In the genomic region with DNA sequence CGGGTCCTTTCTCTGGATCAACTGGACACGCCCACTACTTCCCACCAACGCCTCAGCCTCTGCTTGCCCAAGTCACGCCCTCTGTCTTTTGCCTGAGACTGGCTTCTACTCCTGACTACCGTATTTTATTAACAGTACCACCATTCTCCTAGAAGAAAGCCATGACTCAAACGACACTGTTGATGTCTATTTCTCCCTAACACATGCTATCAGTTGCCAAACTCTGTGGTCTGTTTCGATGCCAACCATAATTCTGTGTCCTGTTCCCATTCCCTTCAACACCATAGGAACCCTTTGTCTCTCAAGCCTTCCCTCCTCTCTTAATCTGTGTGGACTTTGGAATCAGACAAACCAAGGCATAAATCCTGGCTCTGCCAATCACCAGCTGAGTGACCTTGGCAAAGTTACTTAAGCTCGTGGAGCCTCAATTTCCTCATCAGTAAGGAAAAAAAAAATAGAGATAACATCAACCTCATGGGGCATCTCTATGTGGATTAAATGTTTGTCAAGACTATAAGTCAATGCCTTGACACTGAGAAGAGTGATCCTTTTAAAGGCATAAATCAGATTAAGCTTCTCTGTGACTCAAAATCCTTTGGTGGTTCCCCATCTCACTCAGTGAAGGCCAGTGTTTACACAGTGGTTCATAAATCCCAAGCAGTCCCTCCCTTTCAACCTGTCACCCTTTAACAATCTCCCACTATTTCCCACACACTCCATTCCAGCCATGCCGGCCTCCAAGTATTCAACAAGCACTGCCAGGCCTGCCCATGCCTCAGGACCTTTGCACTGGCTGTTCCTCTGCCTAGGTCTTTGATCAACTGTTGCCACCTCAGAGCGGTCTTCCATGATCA, we compare ENCODE assay signal across 9 cellular contexts. TPM values are rescaled to one million over a fixed set of nuclear protein-coding genes. Genes with fewer than 3 reads are reported as not detected.
DNase-seq lines count a peak whose midpoint lies in the region; ATAC-seq and TF ChIP-seq lines count a peak whose summit lies in the region.
"Had no signal": no experiment of that assay in that cellular context is flagged by ENCODE, and none has a peak within 500 bp of the region (broad histone marks: within the 10 kb centered on the region; RNA-seq: fewer than 3 reads in every experiment).

No MANE protein-coding gene starts in this region.

- peak; percentile 44 to 47 for ATAC-seq in left cardiac atrium
- ATAC-seq in RWPE2 (ENCODE audit: low read depth) = peak; percentile 49; the same call in 2 of the 3 replicates
- ATAC-seq in aorta (ENCODE audit: low FRiP score) = peak; percentile 25
- ATAC-seq in HG02759 (IDR thresholded peaks at IDR 0.05; ENCODE audit: unreplicated experiment) = no peak
- no peak for ATAC-seq in GM19351 (IDR thresholded peaks at IDR 0.05; ENCODE audit: unreplicated experiment)
- ATAC-seq in HG02870 (IDR thresholded peaks at IDR 0.05; ENCODE audit: unreplicated experiment) = no peak

- peaks cover 41% of the 10 kb centered on the region for H3K4me1 ChIP-seq in RWPE2 (ENCODE audit: insufficient read depth, poor library complexity, severe bottlenecking)
- H3K4me1 ChIP-seq in aorta (ENCODE audit: control insufficient read depth in 1 of 2, insufficient read depth in 2 of 2, low read length in 2 of 2) = no peaks in the 10 kb centered on the region

- no peak overlapping the region for H3K4me3 ChIP-seq in RWPE2 (ENCODE audit: severe bottlenecking)
- no peak overlapping the region for H3K4me3 ChIP-seq in aorta (ENCODE audit: low read length in 2 of 2)

- WGBS in aorta, 2 donors = 17 to 20% methylated on average over 10 of the region's 10 CpGs

- no peak for TF ChIP-seq CTCF in RWPE2 (IDR thresholded peaks at IDR 0.05; ENCODE audit: poor library complexity, severe bottlenecking)

- H3K9me3 ChIP-seq in RWPE2 (ENCODE audit: severe bottlenecking) (no peaks in the 10 kb centered on the region), aorta (ENCODE audit: control insufficient read depth, low read length) (no peaks in the 10 kb centered on the region)

- DNase-seq in left cardiac atrium (peak; percentile 37), cardiac septum (ENCODE audit: low spot score) (no peak), RWPE2 (ENCODE audit: low spot score) (no peak), foreskin melanocyte (peak; percentile 81), aorta (no peak)
- DNase-seq: naive B cell had no signal

- H3K27ac ChIP-seq in RWPE2 (ENCODE audit: poor library complexity, severe bottlenecking) (peak overlapping the region; percentile 83), aorta (ENCODE audit: low read depth in 1 of 2, low read length in 2 of 2) (no peak overlapping the region)

- H3K27me3 ChIP-seq in RWPE2 (ENCODE audit: insufficient read depth, poor library complexity, severe bottlenecking) (no peaks in the 10 kb centered on the region), aorta (ENCODE audit: control insufficient read depth in 1 of 2, insufficient read depth in 2 of 2, low read length in 1 of 2) (no peaks in the 10 kb centered on the region)

- H3K36me3 ChIP-seq in RWPE2 (ENCODE audit: low read depth) = no peaks in the 10 kb centered on the region
- no peaks in the 10 kb centered on the region for H3K36me3 ChIP-seq in aorta (ENCODE audit: control insufficient read depth in 1 of 2, insufficient read depth in 2 of 2, low read length in 1 of 2)

- intact Hi-C loops in left cardiac atrium (cut with DNase I) = no loop called here
- intact Hi-C loops in cardiac septum (cut with DNase I) = no loop called here
- intact Hi-C loops in aorta (cut with DNase I) = no loop called here

RNA-seq across cellular contexts. Expression of a gene that starts 45.6 kb away (rescaled TPM):
- total RNA-seq in left cardiac atrium (10 to 100 TPM; 11.4 to 15.4 TPM), cardiac septum (6.9 TPM), aorta (10 to 100 TPM; 17.8 to 31.0 TPM)
- polyA plus RNA-seq in aorta = 1 to 10 TPM; 1.0 to 5.2 TPM

Comparison
In these comparisons a context has a peak if more than half of its experiments do, and no peak if none do; other contexts are left out.
1. DNase-seq: peak in left cardiac atrium (single experiment) and foreskin melanocyte (single experiment); none in cardiac septum (single experiment), RWPE2 (single experiment) and aorta (0 of 2).
2. ATAC-seq: peak in left cardiac atrium (2 of 2), RWPE2 (single experiment) and aorta (single experiment); none in HG02759 (single experiment), GM19351 (single experiment) and HG02870 (single experiment).